ENCODE assay signal across 17 cellular contexts in genomic region chrX:143854006-143854405, GRCh38. TPM values are rescaled to one million over a fixed set of nuclear protein-coding genes. Genes with fewer than 3 reads are reported as not detected.
A peak's percentile ranks its signal among the peaks of the same experiment; 100 is the strongest.
DNase-seq lines count a peak whose midpoint lies in the region; ATAC-seq and TF ChIP-seq lines count a peak whose summit lies in the region.
"Had no signal": no experiment of that assay in that cellular context is flagged by ENCODE, and none has a peak within 500 bp of the region (broad histone marks: within the 10 kb centered on the region; RNA-seq: fewer than 3 reads in every experiment).

No MANE protein-coding gene starts in this region.

- in situ Hi-C loops in brain microvascular endothelial cell (cut with HindIII; ENCODE audit: low pct_ligation_motif_present, low sequenced_read_pairs): no loop called here

- no peak overlapping the region for H3K4me3 Mint-ChIP-seq in glutamatergic neuron (ENCODE audit: unreplicated experiment)
- H3K4me3 Mint-ChIP-seq: activated CD4-positive, alpha-beta T cell treated with anti-CD3 and anti-CD28 coated beads, Interleukin-2, amount 10 ng/mL, durations not matched to agents 7 days and 5 days; CD4-positive, alpha-beta T cell; T-cell had no signal

- no peaks in the 10 kb centered on the region for H3K27me3 ChIP-seq in brain microvascular endothelial cell (replicated peaks)
- no peaks in the 10 kb centered on the region for H3K27me3 ChIP-seq in Peyer's patch
- H3K27me3 ChIP-seq: heart left ventricle had no signal

- H3K27me3 Mint-ChIP-seq in glutamatergic neuron (ENCODE audit: unreplicated experiment): no peaks in the 10 kb centered on the region
- H3K27me3 Mint-ChIP-seq: activated CD4-positive, alpha-beta T cell treated with anti-CD3 and anti-CD28 coated beads, Interleukin-2, amount 10 ng/mL, durations not matched to agents 7 days and 5 days; CD4-positive, alpha-beta T cell; T-cell had no signal

- H3K4me1 Mint-ChIP-seq in glutamatergic neuron (ENCODE audit: low read depth, unreplicated experiment): no peaks in the 10 kb centered on the region
- H3K4me1 Mint-ChIP-seq: activated CD4-positive, alpha-beta T cell treated with anti-CD3 and anti-CD28 coated beads, Interleukin-2, amount 10 ng/mL, durations not matched to agents 7 days and 5 days; T-cell had no signal

- no peak overlapping the region for H3K4me3 ChIP-seq in brain microvascular endothelial cell (ENCODE audit: low read depth, low read length)
- H3K4me3 ChIP-seq in Peyer's patch: no peak overlapping the region
- H3K4me3 ChIP-seq: heart left ventricle, lung had no signal

- no peak for ATAC-seq in HG03378 (IDR thresholded peaks at IDR 0.05; ENCODE audit: unreplicated experiment)
- ATAC-seq: heart left ventricle, T-cell had no signal

- H3K27ac ChIP-seq in brain microvascular endothelial cell: peak overlapping the region; percentile 24
- no peak overlapping the region for H3K27ac ChIP-seq in Peyer's patch
- H3K27ac ChIP-seq: heart left ventricle, parathyroid adenoma had no signal

- no peaks in the 10 kb centered on the region for H3K4me1 ChIP-seq in Peyer's patch
- H3K4me1 ChIP-seq: heart left ventricle, parathyroid adenoma had no signal

- no peaks in the 10 kb centered on the region for H3K36me3 Mint-ChIP-seq in glutamatergic neuron (ENCODE audit: unreplicated experiment)
- H3K36me3 Mint-ChIP-seq: T-cell had no signal

- no peak overlapping the region for H3K27ac Mint-ChIP-seq in glutamatergic neuron (ENCODE audit: unreplicated experiment)
- H3K27ac Mint-ChIP-seq: activated CD4-positive, alpha-beta T cell treated with anti-CD3 and anti-CD28 coated beads, Interleukin-2, amount 10 ng/mL, durations not matched to agents 7 days and 5 days; CD4-positive, alpha-beta T cell; T-cell had no signal

- no peak for TF ChIP-seq POLR2A in Peyer's patch (IDR thresholded peaks at IDR 0.05)

- TF ChIP-seq CTCF in brain microvascular endothelial cell (IDR thresholded peaks at IDR 0.05; ENCODE audit: low read depth, low read length, missing control alignments) (no peak), glutamatergic neuron (IDR thresholded peaks at IDR 0.05; ENCODE audit: partially characterized antibody, unreplicated experiment) (no peak), Peyer's patch (IDR thresholded peaks at IDR 0.05) (no peak)

- no peaks in the 10 kb centered on the region for H3K9me3 ChIP-seq in Peyer's patch
- H3K9me3 ChIP-seq: heart left ventricle had no signal

- DNase-seq in DMS53 (lab: John Stamatoyannopoulos, UW) (peak; percentile 68), NOMO-1 (lab: John Stamatoyannopoulos, UW; ENCODE audit: unreplicated experiment in 2 of 2) (peak; percentile 20 to 67), brain microvascular endothelial cell (peak; percentile 3), kidney tubule cell (ENCODE audit: low spot score) (peak; percentile 73), glutamatergic neuron (no peak), Peyer's patch (no peak)
- DNase-seq in activated CD4-positive, alpha-beta T cell treated with anti-CD3 and anti-CD28 coated beads for 48 hours: no peak
- DNase-seq: activated CD4-positive, alpha-beta T cell treated with anti-CD3 and anti-CD28 coated beads, Interleukin-2, amount 10 ng/mL, durations not matched to agents 7 days and 5 days; CD4-positive, alpha-beta T cell; heart left ventricle; NCI-H1092 treated with DMSO at 0.1 percent for 48 hours; NCI-H510A; stimulated activated CD4-positive, alpha-beta T cell treated with anti-CD3 and anti-CD28 coated beads, Interleukin-1b, Interleukin-23, amount 100 ng/mL, for 48 hours; T-cell had no signal

- no peaks in the 10 kb centered on the region for H3K9me3 Mint-ChIP-seq in glutamatergic neuron (ENCODE audit: unreplicated experiment)
- H3K9me3 Mint-ChIP-seq: activated CD4-positive, alpha-beta T cell treated with anti-CD3 and anti-CD28 coated beads, Interleukin-2, amount 10 ng/mL, durations not matched to agents 7 days and 5 days; CD4-positive, alpha-beta T cell had no signal

- H3K36me3 ChIP-seq in brain microvascular endothelial cell (replicated peaks) (no peaks in the 10 kb centered on the region), Peyer's patch (no peaks in the 10 kb centered on the region)
- H3K36me3 ChIP-seq: heart left ventricle had no signal

RNA-seq across cellular contexts. Expression of gene UBE2NL, which starts 29.9 kb away (rescaled TPM):
- total RNA-seq in glutamatergic neuron (ENCODE audit: unreplicated experiment): not detected
- not detected for total RNA-seq in Peyer's patch
- total RNA-seq: activated CD4-positive, alpha-beta T cell treated with anti-CD3 and anti-CD28 coated beads, Interleukin-2, amount 10 ng/mL, durations not matched to agents 7 days and 5 days; CD4-positive, alpha-beta T cell; heart left ventricle; lung; T-cell had no signal

Comparison
In these comparisons a context has a peak if more than half of its experiments do, and no peak if none do; other contexts are left out.
1. DNase-seq: peak in DMS53 (single experiment), NOMO-1 (2 of 2), brain microvascular endothelial cell (single experiment) and kidney tubule cell (single experiment); none in glutamatergic neuron (single experiment), Peyer's patch (0 of 3) and activated CD4-positive, alpha-beta T cell treated with anti-CD3 and anti-CD28 coated beads for 48 hours (single experiment).